Comparison of ENCODE assay signal across 14 cellular contexts in the genomic region with DNA sequence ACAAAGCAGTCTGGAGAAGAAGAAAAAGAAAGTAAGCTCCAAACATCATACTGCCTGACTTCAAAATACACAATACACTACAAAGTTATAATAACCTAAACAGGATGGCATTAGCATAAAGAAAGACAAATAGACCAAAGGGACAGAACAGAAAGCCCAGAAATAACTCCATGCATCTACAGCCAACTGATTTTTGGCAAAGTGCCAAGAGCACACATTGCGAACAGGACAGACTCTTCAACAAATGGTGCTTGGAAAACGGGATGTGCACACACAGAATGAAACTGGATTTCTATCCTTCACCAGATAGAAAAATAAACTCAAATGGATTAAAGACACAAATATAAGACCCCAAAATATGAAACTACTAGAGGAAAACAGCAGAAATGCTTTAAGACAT.
DNase-seq lines count a peak whose midpoint lies in the region; ATAC-seq and TF ChIP-seq lines count a peak whose summit lies in the region.
"Had no signal": no experiment of that assay in that cellular context is flagged by ENCODE, and none has a peak within 500 bp of the region (broad histone marks: within the 10 kb centered on the region; RNA-seq: fewer than 3 reads in every experiment).

No MANE protein-coding gene starts in this region.

- H3K27ac ChIP-seq in body of pancreas (no peak overlapping the region), right lobe of liver (no peak overlapping the region)
- H3K27ac ChIP-seq: RWPE1, WERI-Rb-1 had no signal

- H3K4me3 ChIP-seq in body of pancreas: no peak overlapping the region
- H3K4me3 ChIP-seq in right lobe of liver: no peak overlapping the region

- no peak overlapping the region for H3K27ac Mint-ChIP-seq in natural killer cell treated with Interleukin-12 subunit alpha and Interleukin-12 subunit beta and Interleukin-15 and Interleukin-18, amount 100 ng/mL, for 72 hours

- peaks cover 13 to 34% of the 10 kb centered on the region in 2 donors for H3K27me3 Mint-ChIP-seq in natural killer cell treated with Interleukin-12 subunit alpha and Interleukin-12 subunit beta and Interleukin-15 and Interleukin-18, amount 100 ng/mL, for 72 hours

- no peaks in the 10 kb centered on the region for H3K9me3 Mint-ChIP-seq in natural killer cell treated with Interleukin-12 subunit alpha and Interleukin-12 subunit beta and Interleukin-15 and Interleukin-18, amount 100 ng/mL, for 72 hours

- 8 to 11% methylated on average over 2 of the region's 2 CpGs for WGBS in body of pancreas, 2 donors
- 18% methylated on average over 2 of the region's 2 CpGs for WGBS in right lobe of liver (ENCODE audit: insufficient coverage, low coverage, low lambda C conversion rate, missing lambda C conversion rate)

- intact Hi-C loops in body of pancreas (cut with DNase I): no loop called here
- intact Hi-C loops in right lobe of liver (cut with DNase I): loop anchor here in 1 of 2 donors (10.0 kb wide), 1 partner anchor 141 kb away; no protein-coding TSS in a partner anchor

- no peaks in the 10 kb centered on the region for H3K36me3 Mint-ChIP-seq in natural killer cell treated with Interleukin-12 subunit alpha and Interleukin-12 subunit beta and Interleukin-15 and Interleukin-18, amount 100 ng/mL, for 72 hours

- H3K9me3 ChIP-seq in body of pancreas (no peaks in the 10 kb centered on the region), right lobe of liver (no peaks in the 10 kb centered on the region)

- no peak for ATAC-seq in body of pancreas
- ATAC-seq in right lobe of liver: peak; percentile 42 to 70 (median 56)
- no peak for ATAC-seq in HG03571 (IDR thresholded peaks at IDR 0.05; ENCODE audit: unreplicated experiment)
- ATAC-seq in natural killer cell treated with Interleukin-12 subunit alpha and Interleukin-12 subunit beta and Interleukin-15 and Interleukin-18, amount 100 ng/mL, for 72 hours: no peak
- ATAC-seq in HG03442 (IDR thresholded peaks at IDR 0.05; ENCODE audit: unreplicated experiment): no peak

- no peaks in the 10 kb centered on the region for H3K27me3 ChIP-seq in body of pancreas
- H3K27me3 ChIP-seq in right lobe of liver: no peaks in the 10 kb centered on the region

- peak; percentile 22 for DNase-seq in G401 (ENCODE audit: low spot score)
- peak; percentile 49 for DNase-seq in NCI-H2171 (lab: John Stamatoyannopoulos, UW)
- peak; percentile 23 to 50 (median 43) for DNase-seq in body of pancreas
- no peak for DNase-seq in right lobe of liver
- DNase-seq in natural killer cell treated with Interleukin-12 subunit alpha and Interleukin-12 subunit beta and Interleukin-15 and Interleukin-18, amount 100 ng/mL, for 72 hours (ENCODE audit: low spot score): no peak
- DNase-seq in activated gamma-delta T cell (lab: John Stamatoyannopoulos, UW): no peak
- DNase-seq: activated CD8-positive, alpha-beta memory T cell treated with anti-CD3 and anti-CD28 coated beads, Interleukin-2, amount 50 U/mL, for 4 hours; effector CD4-positive, alpha-beta T cell; NCI-H187 treated with DMSO at 0.1 percent for 48 hours; stimulated activated CD4-positive, alpha-beta T cell treated with anti-CD3 and anti-CD28 coated beads, Interleukin-4, amount 100 ng/mL, for 24 hours; WERI-Rb-1 had no signal

- H3K4me1 Mint-ChIP-seq in natural killer cell treated with Interleukin-12 subunit alpha and Interleukin-12 subunit beta and Interleukin-15 and Interleukin-18, amount 100 ng/mL, for 72 hours (ENCODE audit: low read depth in 2 of 2): no peaks in the 10 kb centered on the region

- TF ChIP-seq POLR2A in body of pancreas (IDR thresholded peaks at IDR 0.05): no peak
- no peak for TF ChIP-seq POLR2A in right lobe of liver (IDR thresholded peaks at IDR 0.05)

- TF ChIP-seq CTCF in body of pancreas (IDR thresholded peaks at IDR 0.05) (no peak), right lobe of liver (IDR thresholded peaks at IDR 0.05) (no peak)

- no peaks in the 10 kb centered on the region for H3K36me3 ChIP-seq in body of pancreas (replicated peaks in 1 of 2; ENCODE audit: insufficient read depth in 1 of 2, low read depth in 2 of 2)
- H3K36me3 ChIP-seq in right lobe of liver: no peaks in the 10 kb centered on the region
- H3K36me3 ChIP-seq: WERI-Rb-1 had no signal

- no peak overlapping the region for H3K4me3 Mint-ChIP-seq in natural killer cell treated with Interleukin-12 subunit alpha and Interleukin-12 subunit beta and Interleukin-15 and Interleukin-18, amount 100 ng/mL, for 72 hours

- in situ Hi-C loops in G401 (cut with HindIII; ENCODE audit: low sequenced_read_pairs): no loop called here

- H3K4me1 ChIP-seq in body of pancreas (no peaks in the 10 kb centered on the region), right lobe of liver (peaks cover 0 to 10% (median 5%) of the 10 kb centered on the region in 4 donors)

Comparison
In these comparisons a context has a peak if more than half of its experiments do, and no peak if none do; other contexts are left out.
1. DNase-seq: peak in G401 (single experiment), NCI-H2171 (single experiment) and body of pancreas (4 of 4); none in right lobe of liver (0 of 3), natural killer cell treated with Interleukin-12 subunit alpha and Interleukin-12 subunit beta and Interleukin-15 and Interleukin-18, amount 100 ng/mL, for 72 hours (single experiment) and activated gamma-delta T cell (single experiment).
2. ATAC-seq: peak in right lobe of liver (4 of 4); none in body of pancreas (single experiment), HG03571 (single experiment), natural killer cell treated with Interleukin-12 subunit alpha and Interleukin-12 subunit beta and Interleukin-15 and Interleukin-18, amount 100 ng/mL, for 72 hours (0 of 2) and HG03442 (single experiment).